ENCODE assay signal across 24 cellular contexts in the genomic region with DNA sequence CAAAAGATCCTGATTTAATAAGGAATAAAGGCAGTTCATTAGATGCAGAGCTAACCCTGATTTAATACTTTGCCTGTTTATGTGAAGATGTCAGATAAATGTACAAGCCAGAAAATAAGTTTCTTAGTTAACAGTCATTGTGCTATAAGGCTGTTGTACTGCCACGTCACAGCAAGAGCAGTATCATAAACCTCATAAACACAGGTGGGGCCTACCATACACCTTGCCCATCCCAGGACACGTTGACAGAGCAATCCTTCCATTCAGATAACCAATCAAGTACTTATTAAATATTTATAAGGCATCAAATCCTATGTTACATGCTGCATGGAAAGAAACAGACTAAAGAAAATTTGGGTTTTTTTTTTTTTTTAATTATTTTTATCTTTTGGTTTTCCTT. TPM values are rescaled to one million over a fixed set of nuclear protein-coding genes. Genes with fewer than 3 reads are reported as not detected.
DNase-seq lines count a peak whose midpoint lies in the region; ATAC-seq and TF ChIP-seq lines count a peak whose summit lies in the region.
"Had no signal": no experiment of that assay in that cellular context is flagged by ENCODE, and none has a peak within 500 bp of the region (broad histone marks: within the 10 kb centered on the region; RNA-seq: fewer than 3 reads in every experiment).

No MANE protein-coding gene starts in this region.

- peaks cover 11% of the 10 kb centered on the region for H3K4me1 ChIP-seq in mucosa of descending colon (ENCODE audit: low read depth)
- H3K4me1 ChIP-seq in right cardiac atrium (ENCODE audit: control insufficient read depth, insufficient read depth, low read length) = no peaks in the 10 kb centered on the region
- H3K4me1 ChIP-seq: BE2C, Peyer's patch had no signal

- DNase-seq in activated CD8-positive, alpha-beta T cell treated with anti-CD3 and anti-CD28 coated beads for 36 hours = no peak
- no peak for DNase-seq in activated CD8-positive, alpha-beta T cell treated with anti-CD3 and anti-CD28 coated beads, Interleukin-2, amount 10 ng/mL, durations not matched to agents 7 days and 5 days
- DNase-seq in mucosa of descending colon = peak in 1 of 3 donors; percentile 46
- DNase-seq in type B pancreatic cell (ENCODE audit: extremely low spot score, unreplicated experiment) = no peak
- DNase-seq in SHP77 (lab: John Stamatoyannopoulos, UW) = no peak
- no peak for DNase-seq in right cardiac atrium
- DNase-seq: 8988T, ACHN, BE2C, Calu3, DMS79 treated with DMSO at 0.1 percent for 48 hours, GF-D8, NCI-H1048, NCI-H1417 treated with DMSO at 0.1 percent for 48 hours, NCI-H1694 treated with DMSO at 0.1 percent for 48 hours, NCI-H2081, NCI-H2227 treated with DMSO at 0.1 percent for 48 hours, NCI-H69 had no signal

- peaks cover 71% of the 10 kb centered on the region for H3K36me3 Mint-ChIP-seq in activated CD8-positive, alpha-beta T cell treated with anti-CD3 and anti-CD28 coated beads for 36 hours (ENCODE audit: low read depth)
- peaks cover 63% of the 10 kb centered on the region for H3K36me3 Mint-ChIP-seq in activated CD8-positive, alpha-beta T cell treated with anti-CD3 and anti-CD28 coated beads, Interleukin-2, amount 10 ng/mL, durations not matched to agents 7 days and 5 days (ENCODE audit: low read depth)
- H3K36me3 Mint-ChIP-seq in activated T-helper 17 cell treated with anti-CD3 and anti-CD28 coated beads, Interleukin-2, amount 50 U/mL, for 72 hours (ENCODE audit: low read depth) = peaks cover 100% of the 10 kb centered on the region
- peaks cover 77% of the 10 kb centered on the region for H3K36me3 Mint-ChIP-seq in type B pancreatic cell

- H3K4me3 ChIP-seq in mucosa of descending colon = no peak overlapping the region
- no peak overlapping the region for H3K4me3 ChIP-seq in right cardiac atrium (ENCODE audit: low read length)
- H3K4me3 ChIP-seq: Peyer's patch had no signal

- TF ChIP-seq CTCF in activated CD8-positive, alpha-beta T cell treated with anti-CD3 and anti-CD28 coated beads for 36 hours (IDR thresholded peaks at IDR 0.05) = no peak
- TF ChIP-seq CTCF in mucosa of descending colon (IDR thresholded peaks at IDR 0.05) = no peak
- no peak for TF ChIP-seq CTCF in type B pancreatic cell (conservative IDR thresholded peaks at IDR 0.05)

- H3K36me3 ChIP-seq in mucosa of descending colon (ENCODE audit: low read depth) = no peaks in the 10 kb centered on the region

- H3K9me3 Mint-ChIP-seq in activated CD8-positive, alpha-beta T cell treated with anti-CD3 and anti-CD28 coated beads for 36 hours = no peaks in the 10 kb centered on the region
- H3K9me3 Mint-ChIP-seq in activated CD8-positive, alpha-beta T cell treated with anti-CD3 and anti-CD28 coated beads, Interleukin-2, amount 10 ng/mL, durations not matched to agents 7 days and 5 days (ENCODE audit: insufficient read depth) = no peaks in the 10 kb centered on the region
- H3K9me3 Mint-ChIP-seq in activated T-helper 17 cell treated with anti-CD3 and anti-CD28 coated beads, Interleukin-2, amount 50 U/mL, for 72 hours = no peaks in the 10 kb centered on the region
- no peaks in the 10 kb centered on the region for H3K9me3 Mint-ChIP-seq in type B pancreatic cell
- H3K9me3 Mint-ChIP-seq: CD14-positive monocyte had no signal

- CTCF ChIA-PET in activated CD8-positive, alpha-beta T cell treated with anti-CD3 and anti-CD28 coated beads for 36 hours (lab: Charles Lee) = interaction anchor here (3.2 kb wide), 1 partner anchor 17 kb away, joined by 18 read pairs; no protein-coding TSS in a partner anchor
- CTCF ChIA-PET in activated CD8-positive, alpha-beta T cell treated with anti-CD3 and anti-CD28 coated beads, Interleukin-2, amount 10 ng/mL, durations not matched to agents 7 days and 5 days (lab: Charles Lee) = interaction anchor here (1.1 to 1.6 kb wide), 2 partner anchors 10 to 18 kb away, joined by 3 to 7 read pairs; no protein-coding TSS in a partner anchor

- no peaks in the 10 kb centered on the region for H3K27me3 ChIP-seq in right cardiac atrium (ENCODE audit: control insufficient read depth, insufficient read depth)
- H3K27me3 ChIP-seq: BE2C, Peyer's patch had no signal

- peak overlapping the region; percentile 75 for H3K27ac Mint-ChIP-seq in activated CD8-positive, alpha-beta T cell treated with anti-CD3 and anti-CD28 coated beads for 36 hours
- H3K27ac Mint-ChIP-seq in activated CD8-positive, alpha-beta T cell treated with anti-CD3 and anti-CD28 coated beads, Interleukin-2, amount 10 ng/mL, durations not matched to agents 7 days and 5 days = no peak overlapping the region
- peak overlapping the region; percentile 67 for H3K27ac Mint-ChIP-seq in activated T-helper 17 cell treated with anti-CD3 and anti-CD28 coated beads, Interleukin-2, amount 50 U/mL, for 72 hours
- H3K27ac Mint-ChIP-seq in type B pancreatic cell = peak overlapping the region; percentile 35

- POLR2A ChIA-PET in activated CD8-positive, alpha-beta T cell treated with anti-CD3 and anti-CD28 coated beads for 36 hours (lab: Charles Lee) = interaction anchor here (0.6 kb wide), 1 partner anchor 411 kb away, joined by 7 read pairs; no protein-coding TSS in a partner anchor
- POLR2A ChIA-PET in activated CD8-positive, alpha-beta T cell treated with anti-CD3 and anti-CD28 coated beads, Interleukin-2, amount 10 ng/mL, durations not matched to agents 7 days and 5 days (lab: Charles Lee) = no interaction called here

- WGBS in right cardiac atrium = 81% methylated on average over 2 of the region's 2 CpGs

- intact Hi-C loops in activated CD8-positive, alpha-beta T cell treated with anti-CD3 and anti-CD28 coated beads for 36 hours (cut with micrococcal nuclease) = no loop called here
- intact Hi-C loops in mucosa of descending colon (cut with DNase I, micrococcal nuclease) = no loop called here
- intact Hi-C loops in right cardiac atrium (cut with DNase I) = no loop called here

- no peak overlapping the region for H3K4me3 Mint-ChIP-seq in activated CD8-positive, alpha-beta T cell treated with anti-CD3 and anti-CD28 coated beads for 36 hours
- H3K4me3 Mint-ChIP-seq in activated CD8-positive, alpha-beta T cell treated with anti-CD3 and anti-CD28 coated beads, Interleukin-2, amount 10 ng/mL, durations not matched to agents 7 days and 5 days = no peak overlapping the region
- H3K4me3 Mint-ChIP-seq in activated T-helper 17 cell treated with anti-CD3 and anti-CD28 coated beads, Interleukin-2, amount 50 U/mL, for 72 hours = no peak overlapping the region
- H3K4me3 Mint-ChIP-seq in type B pancreatic cell = no peak overlapping the region
- H3K4me3 Mint-ChIP-seq: CD14-positive monocyte had no signal

- H3K4me1 Mint-ChIP-seq in activated CD8-positive, alpha-beta T cell treated with anti-CD3 and anti-CD28 coated beads for 36 hours (ENCODE audit: low read depth) = peaks cover 7% of the 10 kb centered on the region
- H3K4me1 Mint-ChIP-seq in activated CD8-positive, alpha-beta T cell treated with anti-CD3 and anti-CD28 coated beads, Interleukin-2, amount 10 ng/mL, durations not matched to agents 7 days and 5 days (ENCODE audit: low read depth) = peaks cover 2% of the 10 kb centered on the region
- peaks cover 6% of the 10 kb centered on the region for H3K4me1 Mint-ChIP-seq in activated T-helper 17 cell treated with anti-CD3 and anti-CD28 coated beads, Interleukin-2, amount 50 U/mL, for 72 hours
- H3K4me1 Mint-ChIP-seq in type B pancreatic cell (ENCODE audit: unreplicated experiment) = no peaks in the 10 kb centered on the region
- H3K4me1 Mint-ChIP-seq: CD14-positive monocyte had no signal

- H3K9me3 ChIP-seq in mucosa of descending colon = no peaks in the 10 kb centered on the region
- H3K9me3 ChIP-seq in right cardiac atrium (ENCODE audit: control insufficient read depth, low read length) = no peaks in the 10 kb centered on the region
- H3K9me3 ChIP-seq: BE2C, Peyer's patch had no signal

- no peak for ATAC-seq in activated CD8-positive, alpha-beta T cell treated with anti-CD3 and anti-CD28 coated beads for 36 hours
- ATAC-seq in activated CD8-positive, alpha-beta T cell treated with anti-CD3 and anti-CD28 coated beads, Interleukin-2, amount 10 ng/mL, durations not matched to agents 7 days and 5 days = no peak
- no peak for ATAC-seq in activated T-helper 17 cell treated with anti-CD3 and anti-CD28 coated beads, Interleukin-2, amount 50 U/mL, for 72 hours (replicated peaks)
- peak; percentile 88 for ATAC-seq in mucosa of descending colon
- ATAC-seq in HG03139 (IDR thresholded peaks at IDR 0.05; ENCODE audit: unreplicated experiment) = no peak
- no peak for ATAC-seq in right cardiac atrium
- ATAC-seq: HCT116 had no signal

- no peak overlapping the region for H3K27ac ChIP-seq in right cardiac atrium (ENCODE audit: low read length)
- H3K27ac ChIP-seq: HL-60, Peyer's patch had no signal

- no peaks in the 10 kb centered on the region for H3K27me3 Mint-ChIP-seq in activated CD8-positive, alpha-beta T cell treated with anti-CD3 and anti-CD28 coated beads for 36 hours
- no peaks in the 10 kb centered on the region for H3K27me3 Mint-ChIP-seq in activated CD8-positive, alpha-beta T cell treated with anti-CD3 and anti-CD28 coated beads, Interleukin-2, amount 10 ng/mL, durations not matched to agents 7 days and 5 days (ENCODE audit: low read depth)
- H3K27me3 Mint-ChIP-seq in activated T-helper 17 cell treated with anti-CD3 and anti-CD28 coated beads, Interleukin-2, amount 50 U/mL, for 72 hours = no peaks in the 10 kb centered on the region
- no peaks in the 10 kb centered on the region for H3K27me3 Mint-ChIP-seq in type B pancreatic cell

RNA-seq across cellular contexts. Expression of a gene that starts 36.5 kb away (rescaled TPM):
- 100 to 1,000 TPM; 171 to 184 TPM for total RNA-seq in activated CD8-positive, alpha-beta T cell treated with anti-CD3 and anti-CD28 coated beads for 36 hours
- 10 to 100 TPM; 81.9 to 98.0 TPM for total RNA-seq in activated CD8-positive, alpha-beta T cell treated with anti-CD3 and anti-CD28 coated beads, Interleukin-2, amount 10 ng/mL, durations not matched to agents 7 days and 5 days
- 100 to 1,000 TPM; 160 to 222 TPM for total RNA-seq in activated T-helper 17 cell treated with anti-CD3 and anti-CD28 coated beads, Interleukin-2, amount 50 U/mL, for 72 hours
- total RNA-seq in mucosa of descending colon = 10 to 100 TPM; 46.8 to 79.2 (median 71.9) TPM
- total RNA-seq in type B pancreatic cell (ENCODE audit: low replicate concordance) = 154 and 285 TPM in 2 replicates
- total RNA-seq in right cardiac atrium = 10 to 100 TPM in 3 of 4 donors, 1 to 10 TPM in 1; 9.4 to 15.2 (median 13.9) TPM
- polyA plus RNA-seq in right cardiac atrium = 9.1 TPM
